ENCODE assay signal across 30 cellular contexts in the genomic region with DNA sequence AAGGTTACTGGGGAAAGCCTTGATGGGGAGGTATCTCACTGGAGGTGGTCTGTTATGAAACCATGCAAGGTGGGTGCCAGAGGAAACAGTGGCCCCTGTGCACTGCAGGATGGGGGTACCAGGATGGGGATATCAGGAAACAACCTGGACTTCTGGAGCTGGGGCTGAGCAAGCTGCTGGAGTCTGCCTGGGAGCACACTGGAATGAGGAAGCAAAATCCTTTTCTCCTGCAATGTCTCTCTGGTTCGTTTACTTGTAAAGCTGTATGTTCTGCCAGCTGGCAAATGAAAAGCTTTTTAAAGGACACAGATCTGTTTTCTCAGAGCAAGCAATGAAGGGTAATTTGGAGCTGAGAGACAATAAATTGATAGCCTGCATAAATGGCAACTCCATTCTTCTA. TPM values are rescaled to one million over a fixed set of nuclear protein-coding genes. Genes with fewer than 3 reads are reported as not detected.
DNase-seq lines count a peak whose midpoint lies in the region; ATAC-seq, FAIRE-seq and TF ChIP-seq lines count a peak whose summit lies in the region.
"Had no signal": no experiment of that assay in that cellular context is flagged by ENCODE, and none has a peak within 500 bp of the region (broad histone marks: within the 10 kb centered on the region; RNA-seq: fewer than 3 reads in every experiment).

No MANE protein-coding gene starts in this region.

- no peaks in the 10 kb centered on the region for H3K27me3 ChIP-seq in pancreas
- no peaks in the 10 kb centered on the region for H3K27me3 ChIP-seq in brain microvascular endothelial cell (replicated peaks)

- ATAC-seq in pancreas = peak; percentile 71 to 88 (median 78)

- DNase-seq in AG10803 (ENCODE audit: low read depth) (peak; percentile 20), NCI-H748 treated with DMSO at 0.1 percent for 48 hours (lab: John Stamatoyannopoulos, UW) (peak; percentile 29), kidney tubule cell (ENCODE audit: low spot score) (peak; percentile 65), pancreas (peak in 1 of 6 donors; percentile 27), brain microvascular endothelial cell (no peak), NCI-H2029 treated with DMSO at 0.1 percent for 48 hours (lab: John Stamatoyannopoulos, UW) (no peak), NCI-H1694 treated with DMSO at 0.1 percent for 48 hours (lab: John Stamatoyannopoulos, UW) (no peak)
- DNase-seq: activated CD4-positive, alpha-beta T cell treated with anti-CD3 and anti-CD28 coated beads, Interleukin-2, amount 10 ng/mL, durations not matched to agents 24 days and 14 days; activated effector memory CD4-positive, alpha-beta T cell treated with anti-CD3 and anti-CD28 coated beads, Interleukin-2, amount 50 U/mL, for 16 hours; activated naive CD8-positive, alpha-beta T cell treated with anti-CD3 and anti-CD28 coated beads for 36 hours; activated T-cell treated with anti-CD3 and anti-CD28 coated beads, Interleukin-2, amount 50 U/mL, for 1 hour; DND-41; dorsolateral prefrontal cortex; HCEC 1CT; NCI-H1092 treated with DMSO at 0.1 percent for 48 hours; NCI-H2029; NCI-H345; NCI-H82; posterior cingulate gyrus; stimulated activated CD4-positive, alpha-beta T cell treated with anti-CD3 and anti-CD28 coated beads, Interleukin-15, amount 100 ng/mL, for 24 hours; stimulated activated naive CD4-positive, alpha-beta T cell; WERI-Rb-1 had no signal

- no peaks in the 10 kb centered on the region for H3K4me1 ChIP-seq in pancreas
- H3K4me1 ChIP-seq: suprapubic skin had no signal

- FAIRE-seq in pancreas (lab: Jason Lieb, UNC) = no peak
- FAIRE-seq: astrocyte, GM18507, keratinocyte had no signal

- TF ChIP-seq CTCF in AG10803 (conservative IDR thresholded peaks at IDR 0.05; ENCODE audit: low read length) = no peak
- TF ChIP-seq CTCF in pancreas (IDR thresholded peaks at IDR 0.05) = no peak
- TF ChIP-seq CTCF in brain microvascular endothelial cell (IDR thresholded peaks at IDR 0.05; ENCODE audit: low read depth, low read length, missing control alignments) = no peak

- H3K36me3 ChIP-seq in pancreas = no peaks in the 10 kb centered on the region
- H3K36me3 ChIP-seq in brain microvascular endothelial cell (replicated peaks) = no peaks in the 10 kb centered on the region
- H3K36me3 ChIP-seq: suprapubic skin, WERI-Rb-1 had no signal

- in situ Hi-C loops in brain microvascular endothelial cell (cut with HindIII; ENCODE audit: low pct_ligation_motif_present, low sequenced_read_pairs) = no loop called here

- intact Hi-C loops in pancreas (cut with DNase I) = no loop called here

- 0 to 4% methylated on average over 1 of the region's 1 CpG for whole genome bisulfite sequencing in pancreas, 2 donors

- peak overlapping the region; percentile 17 to 64 (median 44) for H3K27ac ChIP-seq in pancreas
- no peak overlapping the region for H3K27ac ChIP-seq in brain microvascular endothelial cell
- H3K27ac ChIP-seq: dorsolateral prefrontal cortex, suprapubic skin, WERI-Rb-1 had no signal

- H3K4me3 ChIP-seq in AG10803 (ENCODE audit: low read length) = no peak overlapping the region
- no peak overlapping the region for H3K4me3 ChIP-seq in pancreas
- no peak overlapping the region for H3K4me3 ChIP-seq in brain microvascular endothelial cell (ENCODE audit: low read depth, low read length)
- H3K4me3 ChIP-seq: dorsolateral prefrontal cortex, suprapubic skin had no signal

- peaks cover 0 to 4% (median 0%) of the 10 kb centered on the region in 4 donors for H3K9me3 ChIP-seq in pancreas
- H3K9me3 ChIP-seq: suprapubic skin had no signal

RNA-seq across cellular contexts. Expression of gene SERPINA1, which starts 23.2 kb away (rescaled TPM):
- 100 to 1,000 TPM in 4 of 6 donors, 10 to 100 TPM in 2; 45.0 to 328 (median 170) TPM for total RNA-seq in pancreas
- polyA plus RNA-seq in pancreas = 100 to 1,000 TPM in 1 of 2 donors, 10 to 100 TPM in 1; 45.7 to 246 TPM
- total RNA-seq: lung microvascular endothelial cell, neural crest cell had no signal

RNA-seq across cellular contexts. Expression of gene SERPINA11, which starts 41.0 kb away (rescaled TPM):
- total RNA-seq in pancreas = not detected
- not detected for polyA plus RNA-seq in pancreas
- total RNA-seq: activated CD4-positive, alpha-beta T cell treated with anti-CD3 and anti-CD28 coated beads, Interleukin-2, amount 10 ng/mL, durations not matched to agents 24 days and 14 days; activated CD8-positive, alpha-beta memory T cell treated with anti-CD3 and anti-CD28 coated beads for 36 hours; activated naive CD8-positive, alpha-beta T cell treated with anti-CD3 and anti-CD28 coated beads for 36 hours; lung microvascular endothelial cell; neural crest cell; suprapubic skin had no signal
- polyA plus RNA-seq: BJ, keratinocyte had no signal

RNA-seq across cellular contexts. Expression of gene SERPINA2, which starts 45.1 kb away (rescaled TPM):
- total RNA-seq in pancreas = not detected
- not detected for polyA plus RNA-seq in pancreas
- total RNA-seq: activated CD4-positive, alpha-beta T cell treated with anti-CD3 and anti-CD28 coated beads, Interleukin-2, amount 10 ng/mL, durations not matched to agents 24 days and 14 days; activated CD8-positive, alpha-beta memory T cell treated with anti-CD3 and anti-CD28 coated beads for 36 hours; activated naive CD8-positive, alpha-beta T cell treated with anti-CD3 and anti-CD28 coated beads for 36 hours; astrocyte; dorsolateral prefrontal cortex; lung microvascular endothelial cell; neural crest cell; suprapubic skin had no signal
- polyA plus RNA-seq: BJ, keratinocyte had no signal

Comparison
In these comparisons a context has a peak if more than half of its experiments do, and no peak if none do; other contexts are left out.
1. DNase-seq: peak in AG10803 (single experiment), NCI-H748 treated with DMSO at 0.1 percent for 48 hours (single experiment) and kidney tubule cell (single experiment); none in brain microvascular endothelial cell (single experiment), NCI-H2029 treated with DMSO at 0.1 percent for 48 hours (single experiment) and NCI-H1694 treated with DMSO at 0.1 percent for 48 hours (single experiment).